8 cellular contexts compared by ENCODE assay signal in the genomic region with DNA sequence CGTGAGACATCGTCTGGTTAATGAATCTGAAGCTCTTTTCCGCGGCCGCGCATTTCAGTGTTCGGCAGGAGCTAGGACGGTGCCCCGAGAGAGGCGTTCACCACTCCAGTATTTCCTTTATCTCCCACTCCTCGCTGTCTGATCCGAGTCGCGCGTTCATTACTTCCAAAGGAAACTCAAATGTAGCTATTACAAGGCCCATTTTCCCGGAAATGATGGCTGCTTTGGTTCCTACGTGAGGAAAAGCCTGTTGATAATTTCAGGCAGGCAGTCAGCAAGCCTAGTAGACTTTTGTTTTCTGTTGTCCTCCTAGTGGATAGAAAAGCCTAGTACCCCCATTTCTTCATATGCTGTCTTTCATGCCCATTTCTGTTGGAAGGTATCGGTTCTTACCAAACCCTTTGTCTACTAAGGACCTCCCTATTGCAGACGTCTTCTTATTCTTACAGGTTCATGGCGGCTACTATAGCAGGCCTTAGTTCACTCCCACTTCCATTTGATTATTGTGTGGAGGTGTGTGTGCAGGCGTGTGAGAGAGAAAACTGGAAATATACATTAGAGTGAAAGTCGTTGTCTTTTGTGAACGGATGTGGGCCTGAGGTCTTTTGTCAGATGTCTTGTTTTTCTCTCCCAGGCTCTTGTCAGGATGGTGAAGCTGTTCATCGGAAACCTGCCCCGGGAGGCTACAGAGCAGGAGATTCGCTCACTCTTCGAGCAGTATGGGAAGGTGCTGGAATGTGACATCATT. TPM values are rescaled to one million over a fixed set of nuclear protein-coding genes. Genes with fewer than 3 reads are reported as not detected.
A peak's percentile ranks its signal among the peaks of the same experiment; 100 is the strongest.
DNase-seq lines count a peak whose midpoint lies in the region; ATAC-seq and TF ChIP-seq lines count a peak whose summit lies in the region.

No MANE protein-coding gene starts in this region.

- peaks cover 87% of the 10 kb centered on the region for H3K36me3 Mint-ChIP-seq in Calu3 (ENCODE audit: insufficient read depth, unreplicated experiment)
- H3K36me3 Mint-ChIP-seq in activated T-cell treated with anti-CD3 and anti-CD28 coated beads, Interleukin-2, amount 50 U/mL, for 4 hours (ENCODE audit: insufficient read depth) = peaks cover 61% of the 10 kb centered on the region

- CTCF ChIA-PET in Calu3 (lab: Charles Lee) = interaction anchor here (0.7 to 2.0 kb wide), 6 partner anchors 20 to 80 kb away, joined by 3 to 9 read pairs (median 6); partner anchors contain the start of genes CCDC87, CCS, RBM14 and RBM4B

- H3K4me1 ChIP-seq in KMS-11 (ENCODE audit: low read depth, poor library complexity, severe bottlenecking) = peaks cover 47% of the 10 kb centered on the region

- peaks cover 28% of the 10 kb centered on the region; the same call in 1 of the 2 replicates for H3K36me3 ChIP-seq in KMS-11 (ENCODE audit: insufficient read depth)

- H2AFZ ChIP-seq in KMS-11 (ENCODE audit: low read depth) = peak overlapping the region; percentile 6; the same call in 1 of the 2 replicates

- peaks cover 64% of the 10 kb centered on the region for H3K4me1 Mint-ChIP-seq in Calu3 (ENCODE audit: low read depth, unreplicated experiment)
- peaks cover 68% of the 10 kb centered on the region for H3K4me1 Mint-ChIP-seq in activated T-cell treated with anti-CD3 and anti-CD28 coated beads, Interleukin-2, amount 50 U/mL, for 4 hours (ENCODE audit: low read depth)

- TF ChIP-seq CTCF in Calu3 (IDR thresholded peaks at IDR 0.05; ENCODE audit: unreplicated experiment) (no peak), KMS-11 (conservative IDR thresholded peaks at IDR 0.05; ENCODE audit: low read depth, low read length) (0 out of 2 replicates have a peak, but pooled peaks have one; percentile 8)

- H3K9me3 Mint-ChIP-seq in Calu3 (ENCODE audit: low read depth, unreplicated experiment) = no peaks in the 10 kb centered on the region
- no peaks in the 10 kb centered on the region for H3K9me3 Mint-ChIP-seq in activated T-cell treated with anti-CD3 and anti-CD28 coated beads, Interleukin-2, amount 50 U/mL, for 4 hours

- H3K4me3 ChIP-seq in KMS-11 (IDR thresholded peaks at IDR 0.05; ENCODE audit: insufficient read depth, low read depth, low read length) = no peak overlapping the region

- peak overlapping the region; percentile 83 for H3K4me3 Mint-ChIP-seq in Calu3 (ENCODE audit: low read depth, unreplicated experiment)
- peak overlapping the region; percentile 97 for H3K4me3 Mint-ChIP-seq in activated T-cell treated with anti-CD3 and anti-CD28 coated beads, Interleukin-2, amount 50 U/mL, for 4 hours

- H4K20me1 ChIP-seq in KMS-11 (ENCODE audit: insufficient read depth) = peaks cover 44% of the 10 kb centered on the region

- peaks cover 95% of the 10 kb centered on the region for H3K79me2 ChIP-seq in KMS-11 (ENCODE audit: insufficient read depth, low read depth)

- no peaks in the 10 kb centered on the region for H3K27me3 Mint-ChIP-seq in Calu3 (ENCODE audit: unreplicated experiment)
- H3K27me3 Mint-ChIP-seq in activated T-cell treated with anti-CD3 and anti-CD28 coated beads, Interleukin-2, amount 50 U/mL, for 4 hours (ENCODE audit: low read depth) = no peaks in the 10 kb centered on the region

- ATAC-seq in activated T-cell treated with anti-CD3 and anti-CD28 coated beads, Interleukin-2, amount 50 U/mL, for 4 hours = peak; percentile 1 to 2
- no peak for ATAC-seq in HG03095 (IDR thresholded peaks at IDR 0.05; ENCODE audit: unreplicated experiment)
- ATAC-seq in GM21515 (IDR thresholded peaks at IDR 0.05; ENCODE audit: unreplicated experiment) = no peak

- DNase-seq in Calu3 (peak; percentile 11), globus pallidus (ENCODE audit: low spot score) (peak; percentile 35), posterior vena cava (ENCODE audit: low spot score) (peak; percentile 15), NCI-H524 treated with DMSO at 0.1 percent for 48 hours (lab: John Stamatoyannopoulos, UW) (no peak)
- DNase-seq in activated T-cell treated with anti-CD3 and anti-CD28 coated beads, Interleukin-2, amount 50 U/mL, for 4 hours = no peak

- intact Hi-C loops in Calu3 (cut with micrococcal nuclease; ENCODE audit: unreplicated experiment) (no loop called here), posterior vena cava (cut with DNase I) (no loop called here)

- TSS peak; percentile 58 for BruUV-seq in Calu3 (replicated peaks; lab: Mats Ljungman, UMichigan)

- peak overlapping the region; percentile 71 for H3K4me2 ChIP-seq in KMS-11

- H3K9ac ChIP-seq in KMS-11 = peak overlapping the region; percentile 88

- no peaks in the 10 kb centered on the region for H3K27me3 ChIP-seq in KMS-11 (ENCODE audit: insufficient read depth, low read depth)

- H3K27ac Mint-ChIP-seq in Calu3 (ENCODE audit: unreplicated experiment) = peak overlapping the region; percentile 94

- peak overlapping the region; percentile 80 for H3K27ac ChIP-seq in KMS-11

RNA-seq across cellular contexts. Expression of gene RBM4, which starts 0.7 kb away (rescaled TPM):
- total RNA-seq in Calu3 (2022) = 137 and 144 TPM in 2 replicates
- 100 to 1,000 TPM; 135 to 150 (median 138) TPM for total RNA-seq in activated T-cell treated with anti-CD3 and anti-CD28 coated beads, Interleukin-2, amount 50 U/mL, for 4 hours
- total RNA-seq in posterior vena cava = 10 to 100 TPM; 63.4 to 68.9 TPM

RNA-seq across cellular contexts. Expression of gene RBM14, which starts 22.8 kb away (rescaled TPM):
- 102 and 107 TPM in 2 replicates for total RNA-seq in Calu3 (2022)
- 100 to 1,000 TPM; 201 to 223 (median 206) TPM for total RNA-seq in activated T-cell treated with anti-CD3 and anti-CD28 coated beads, Interleukin-2, amount 50 U/mL, for 4 hours
- total RNA-seq in posterior vena cava = 10 to 100 TPM; 39.7 to 51.7 TPM

RNA-seq across cellular contexts. Expression of gene RBM4B, which starts 38.4 kb away (rescaled TPM):
- 20.3 and 23.0 TPM in 2 replicates for total RNA-seq in Calu3 (2022)
- 10 to 100 TPM in 2 of 3 donors, 1 to 10 TPM in 1; 9.0 to 14.9 (median 12.5) TPM for total RNA-seq in activated T-cell treated with anti-CD3 and anti-CD28 coated beads, Interleukin-2, amount 50 U/mL, for 4 hours
- total RNA-seq in posterior vena cava = 10 to 100 TPM in 1 of 2 donors, 1 to 10 TPM in 1; 9.0 to 10.2 TPM

RNA-seq across cellular contexts. Expression of gene CCS, which starts 46.3 kb away (rescaled TPM):
- total RNA-seq in Calu3 (2022) (33.2 and 34.2 TPM in 2 replicates), posterior vena cava (10 to 100 TPM; 18.8 to 31.8 TPM)
- total RNA-seq in activated T-cell treated with anti-CD3 and anti-CD28 coated beads, Interleukin-2, amount 50 U/mL, for 4 hours = 10 to 100 TPM; 24.5 to 25.3 (median 25.1) TPM

RNA-seq across cellular contexts. Expression of gene CCDC87, which starts 46.4 kb away (rescaled TPM):
- 0.91 and 1.0 TPM in 2 replicates for total RNA-seq in Calu3 (2022)
- total RNA-seq in activated T-cell treated with anti-CD3 and anti-CD28 coated beads, Interleukin-2, amount 50 U/mL, for 4 hours = under 1 TPM; 0.08 to 0.16 (median 0.13) TPM
- total RNA-seq in posterior vena cava = under 1 TPM; 0.24 to 0.46 TPM

Comparison
In these comparisons a context has a peak if more than half of its experiments do, and no peak if none do; other contexts are left out.
1. DNase-seq: peak in Calu3 (single experiment), globus pallidus (single experiment) and posterior vena cava (single experiment); none in activated T-cell treated with anti-CD3 and anti-CD28 coated beads, Interleukin-2, amount 50 U/mL, for 4 hours (single experiment) and NCI-H524 treated with DMSO at 0.1 percent for 48 hours (single experiment).
2. ATAC-seq: peak in activated T-cell treated with anti-CD3 and anti-CD28 coated beads, Interleukin-2, amount 50 U/mL, for 4 hours (2 of 2); none in HG03095 (single experiment) and GM21515 (single experiment).